11 cellular contexts compared by ENCODE assay signal in the genomic region with DNA sequence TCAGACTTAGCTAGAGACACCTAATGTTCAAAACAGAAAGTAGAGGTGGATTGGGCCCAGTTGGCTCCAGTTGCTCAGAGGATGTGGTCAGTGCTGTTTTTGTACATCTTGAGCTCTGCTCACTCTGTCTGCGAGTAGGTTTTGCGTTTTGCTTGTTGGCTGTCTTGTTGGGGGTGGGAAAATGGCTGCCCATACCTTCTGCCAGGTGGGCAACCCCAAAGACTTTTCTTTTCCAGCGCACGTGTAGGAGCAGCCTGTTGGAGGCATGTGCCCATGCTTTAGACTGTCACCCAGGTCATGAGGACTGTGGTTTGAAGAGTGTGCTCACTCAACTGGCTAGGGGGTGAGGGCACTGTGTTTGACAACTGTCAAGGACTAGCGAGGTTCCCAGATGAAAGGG.
DNase-seq lines count a peak whose midpoint lies in the region; ATAC-seq and TF ChIP-seq lines count a peak whose summit lies in the region.
"Had no signal": no experiment of that assay in that cellular context is flagged by ENCODE, and none has a peak within 500 bp of the region (broad histone marks: within the 10 kb centered on the region; RNA-seq: fewer than 3 reads in every experiment).

No MANE protein-coding gene starts in this region.

- no peak for TF ChIP-seq CTCF in mesothelial cell of epicardium (IDR thresholded peaks at IDR 0.05; ENCODE audit: unreplicated experiment)

- peak overlapping the region; percentile 58 for H3K27ac Mint-ChIP-seq in mesothelial cell of epicardium

- no peak overlapping the region for H3K4me3 Mint-ChIP-seq in mesothelial cell of epicardium

- H3K27me3 Mint-ChIP-seq in mesothelial cell of epicardium (ENCODE audit: low read depth) = no peaks in the 10 kb centered on the region

- no peak for DNase-seq in mesothelial cell of epicardium (ENCODE audit: low spot score in 2 of 2, unreplicated experiment in 2 of 2)
- no peak for DNase-seq in NCI-H1092 treated with DMSO at 0.1 percent for 48 hours (lab: John Stamatoyannopoulos, UW)
- no peak for DNase-seq in effector CD8-positive, alpha-beta T cell (lab: John Stamatoyannopoulos, UW)
- no peak for DNase-seq in NCI-H2171 treated with DMSO at 0.1 percent for 48 hours (lab: John Stamatoyannopoulos, UW)
- no peak for DNase-seq in DMS79 treated with DMSO at 0.1 percent for 48 hours (lab: John Stamatoyannopoulos, UW)
- DNase-seq: NCI-H446 treated with DMSO at 0.1 percent for 48 hours; retina; stimulated activated naive CD4-positive, alpha-beta T cell had no signal

- H3K9me3 Mint-ChIP-seq in mesothelial cell of epicardium = no peaks in the 10 kb centered on the region

- peaks cover 1% of the 10 kb centered on the region for H3K36me3 Mint-ChIP-seq in mesothelial cell of epicardium

- H3K4me1 Mint-ChIP-seq in mesothelial cell of epicardium = peaks cover 73% of the 10 kb centered on the region

- ATAC-seq in GM18511 (IDR thresholded peaks at IDR 0.05; ENCODE audit: unreplicated experiment) (peak; percentile 66), GM21423 (IDR thresholded peaks at IDR 0.05; ENCODE audit: unreplicated experiment) (peak; percentile 58), HG03521 (IDR thresholded peaks at IDR 0.05; ENCODE audit: unreplicated experiment) (peak; percentile 68)
